1 cellular context compared by ENCODE assay signal in the genomic region with DNA sequence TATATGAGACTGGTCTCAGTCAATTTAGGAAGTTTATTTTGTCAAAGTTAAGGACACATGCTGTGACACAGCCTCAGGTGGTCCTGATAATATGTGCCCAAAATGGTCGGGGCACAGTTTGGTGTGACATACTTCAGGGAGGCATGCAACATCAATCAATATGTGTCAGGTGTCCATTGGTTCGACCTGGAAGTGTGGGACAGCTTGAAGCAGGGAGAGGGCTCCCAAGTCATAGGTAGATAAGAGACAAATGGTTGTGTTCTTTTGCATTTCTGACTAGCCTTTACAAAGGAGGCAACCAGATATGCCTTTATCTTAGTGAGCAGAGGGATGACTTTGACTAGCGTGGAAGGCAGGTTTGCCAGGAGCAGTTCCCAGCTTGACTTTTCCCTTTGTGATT.
A peak's percentile ranks its signal among the peaks of the same experiment; 100 is the strongest.
TF ChIP-seq lines count a peak whose summit lies in the region.

No MANE protein-coding gene starts in this region.

TF ChIP-seq in K562, 482 proteins besides CTCF, POLR2A, EP300 and RAD21 (continues in another document):
- TF ChIP-seq, protein P1, sequence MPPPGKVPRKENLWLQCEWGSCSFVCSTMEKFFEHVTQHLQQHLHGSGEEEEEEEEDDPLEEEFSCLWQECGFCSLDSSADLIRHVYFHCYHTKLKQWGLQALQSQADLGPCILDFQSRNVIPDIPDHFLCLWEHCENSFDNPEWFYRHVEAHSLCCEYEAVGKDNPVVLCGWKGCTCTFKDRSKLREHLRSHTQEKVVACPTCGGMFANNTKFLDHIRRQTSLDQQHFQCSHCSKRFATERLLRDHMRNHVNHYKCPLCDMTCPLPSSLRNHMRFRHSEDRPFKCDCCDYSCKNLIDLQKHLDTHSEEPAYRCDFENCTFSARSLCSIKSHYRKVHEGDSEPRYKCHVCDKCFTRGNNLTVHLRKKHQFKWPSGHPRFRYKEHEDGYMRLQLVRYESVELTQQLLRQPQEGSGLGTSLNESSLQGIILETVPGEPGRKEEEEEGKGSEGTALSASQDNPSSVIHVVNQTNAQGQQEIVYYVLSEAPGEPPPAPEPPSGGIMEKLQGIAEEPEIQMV (tag; conservative IDR thresholded peaks at IDR 0.05; ENCODE audit: low read depth), result no peak
- TF ChIP-seq CREM (IDR thresholded peaks at IDR 0.05; ENCODE audit: low read depth), result 0 out of 2 replicates have a peak, but pooled peaks have one; percentile 24
- TF ChIP-seq KAT7 (CRISPR knock-in tag; IDR thresholded peaks at IDR 0.05; ENCODE audit: borderline replicate concordance), result no peak
- peak; percentile 90 for TF ChIP-seq ARID1B (IDR thresholded peaks at IDR 0.05)
- peak; percentile 54; the same call in 1 of the 2 replicates for TF ChIP-seq NFE2 (IDR thresholded peaks at IDR 0.05; ENCODE audit: low read depth)
- no peak for TF ChIP-seq SMARCB1 (IDR thresholded peaks at IDR 0.05; ENCODE audit: insufficient read length, low read depth)
- TF ChIP-seq, protein P2, sequence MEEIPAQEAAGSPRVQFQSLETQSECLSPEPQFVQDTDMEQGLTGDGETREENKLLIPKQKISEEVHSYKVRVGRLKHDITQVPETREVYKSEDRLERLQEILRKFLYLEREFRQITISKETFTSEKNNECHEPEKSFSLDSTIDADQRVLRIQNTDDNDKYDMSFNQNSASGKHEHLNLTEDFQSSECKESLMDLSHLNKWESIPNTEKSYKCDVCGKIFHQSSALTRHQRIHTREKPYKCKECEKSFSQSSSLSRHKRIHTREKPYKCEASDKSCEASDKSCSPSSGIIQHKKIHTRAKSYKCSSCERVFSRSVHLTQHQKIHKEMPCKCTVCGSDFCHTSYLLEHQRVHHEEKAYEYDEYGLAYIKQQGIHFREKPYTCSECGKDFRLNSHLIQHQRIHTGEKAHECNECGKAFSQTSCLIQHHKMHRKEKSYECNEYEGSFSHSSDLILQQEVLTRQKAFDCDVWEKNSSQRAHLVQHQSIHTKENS (CRISPR knock-in tag; IDR thresholded peaks at IDR 0.05), result no peak
- no peak for TF ChIP-seq ZNF165 (CRISPR knock-in tag; IDR thresholded peaks at IDR 0.05; ENCODE audit: borderline replicate concordance)
- TF ChIP-seq ETV1 (tag; conservative IDR thresholded peaks at IDR 0.05; ENCODE audit: low read depth), result no peak
- TF ChIP-seq, protein P3, sequence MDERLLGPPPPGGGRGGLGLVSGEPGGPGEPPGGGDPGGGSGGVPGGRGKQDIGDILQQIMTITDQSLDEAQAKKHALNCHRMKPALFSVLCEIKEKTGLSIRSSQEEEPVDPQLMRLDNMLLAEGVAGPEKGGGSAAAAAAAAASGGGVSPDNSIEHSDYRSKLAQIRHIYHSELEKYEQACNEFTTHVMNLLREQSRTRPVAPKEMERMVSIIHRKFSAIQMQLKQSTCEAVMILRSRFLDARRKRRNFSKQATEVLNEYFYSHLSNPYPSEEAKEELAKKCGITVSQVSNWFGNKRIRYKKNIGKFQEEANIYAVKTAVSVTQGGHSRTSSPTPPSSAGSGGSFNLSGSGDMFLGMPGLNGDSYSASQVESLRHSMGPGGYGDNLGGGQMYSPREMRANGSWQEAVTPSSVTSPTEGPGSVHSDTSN (CRISPR knock-in tag; IDR thresholded peaks at IDR 0.05; ENCODE audit: low read depth), result no peak
- TF ChIP-seq, protein P3 (tag; conservative IDR thresholded peaks at IDR 0.05; ENCODE audit: low read depth), result peak; percentile 69
- no peak for TF ChIP-seq ZBTB8A (IDR thresholded peaks at IDR 0.05; ENCODE audit: partially characterized antibody)
- no peak for TF ChIP-seq ZNF699 (CRISPR knock-in tag; IDR thresholded peaks at IDR 0.05; ENCODE audit: insufficient replicate concordance)
- TF ChIP-seq PHF8 (IDR thresholded peaks at IDR 0.05; ENCODE audit: borderline replicate concordance, low read length), result no peak
- TF ChIP-seq, protein P4, sequence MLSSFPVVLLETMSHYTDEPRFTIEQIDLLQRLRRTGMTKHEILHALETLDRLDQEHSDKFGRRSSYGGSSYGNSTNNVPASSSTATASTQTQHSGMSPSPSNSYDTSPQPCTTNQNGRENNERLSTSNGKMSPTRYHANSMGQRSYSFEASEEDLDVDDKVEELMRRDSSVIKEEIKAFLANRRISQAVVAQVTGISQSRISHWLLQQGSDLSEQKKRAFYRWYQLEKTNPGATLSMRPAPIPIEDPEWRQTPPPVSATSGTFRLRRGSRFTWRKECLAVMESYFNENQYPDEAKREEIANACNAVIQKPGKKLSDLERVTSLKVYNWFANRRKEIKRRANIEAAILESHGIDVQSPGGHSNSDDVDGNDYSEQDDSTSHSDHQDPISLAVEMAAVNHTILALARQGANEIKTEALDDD (IDR thresholded peaks at IDR 0.05), result peak; percentile 82
- TF ChIP-seq PRPF4 (IDR thresholded peaks at IDR 0.05; ENCODE audit: insufficient read depth, low read depth, low read length, poor library complexity, severe bottlenecking), result no peak
- TF ChIP-seq SMARCA4 (IDR thresholded peaks at IDR 0.05), result peak; percentile 71
- TF ChIP-seq ZNF12 (CRISPR knock-in tag; IDR thresholded peaks at IDR 0.05), result no peak
- TF ChIP-seq, protein P5, sequence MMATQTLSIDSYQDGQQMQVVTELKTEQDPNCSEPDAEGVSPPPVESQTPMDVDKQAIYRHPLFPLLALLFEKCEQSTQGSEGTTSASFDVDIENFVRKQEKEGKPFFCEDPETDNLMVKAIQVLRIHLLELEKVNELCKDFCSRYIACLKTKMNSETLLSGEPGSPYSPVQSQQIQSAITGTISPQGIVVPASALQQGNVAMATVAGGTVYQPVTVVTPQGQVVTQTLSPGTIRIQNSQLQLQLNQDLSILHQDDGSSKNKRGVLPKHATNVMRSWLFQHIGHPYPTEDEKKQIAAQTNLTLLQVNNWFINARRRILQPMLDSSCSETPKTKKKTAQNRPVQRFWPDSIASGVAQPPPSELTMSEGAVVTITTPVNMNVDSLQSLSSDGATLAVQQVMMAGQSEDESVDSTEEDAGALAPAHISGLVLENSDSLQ (IDR thresholded peaks at IDR 0.05), result peak; percentile 92
- peak; percentile 95 for TF ChIP-seq MEIS2 (IDR thresholded peaks at IDR 0.05; ENCODE audit: partially characterized antibody)
- TF ChIP-seq, protein P6, sequence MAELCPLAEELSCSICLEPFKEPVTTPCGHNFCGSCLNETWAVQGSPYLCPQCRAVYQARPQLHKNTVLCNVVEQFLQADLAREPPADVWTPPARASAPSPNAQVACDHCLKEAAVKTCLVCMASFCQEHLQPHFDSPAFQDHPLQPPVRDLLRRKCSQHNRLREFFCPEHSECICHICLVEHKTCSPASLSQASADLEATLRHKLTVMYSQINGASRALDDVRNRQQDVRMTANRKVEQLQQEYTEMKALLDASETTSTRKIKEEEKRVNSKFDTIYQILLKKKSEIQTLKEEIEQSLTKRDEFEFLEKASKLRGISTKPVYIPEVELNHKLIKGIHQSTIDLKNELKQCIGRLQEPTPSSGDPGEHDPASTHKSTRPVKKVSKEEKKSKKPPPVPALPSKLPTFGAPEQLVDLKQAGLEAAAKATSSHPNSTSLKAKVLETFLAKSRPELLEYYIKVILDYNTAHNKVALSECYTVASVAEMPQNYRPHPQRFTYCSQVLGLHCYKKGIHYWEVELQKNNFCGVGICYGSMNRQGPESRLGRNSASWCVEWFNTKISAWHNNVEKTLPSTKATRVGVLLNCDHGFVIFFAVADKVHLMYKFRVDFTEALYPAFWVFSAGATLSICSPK (IDR thresholded peaks at IDR 0.05; ENCODE audit: borderline replicate concordance), result no peak
- no peak for TF ChIP-seq MCM7 (IDR thresholded peaks at IDR 0.05)
- TF ChIP-seq ZNF347 (CRISPR knock-in tag; IDR thresholded peaks at IDR 0.05; ENCODE audit: low read depth), result no peak
- TF ChIP-seq ZNF133 (CRISPR knock-in tag; IDR thresholded peaks at IDR 0.05), result no peak
- no peak for TF ChIP-seq SIX5 (IDR thresholded peaks at IDR 0.05; ENCODE audit: borderline replicate concordance in 1 of 2, insufficient read depth in 1 of 2, low read depth in 1 of 2, low read length in 2 of 2)
- TF ChIP-seq HNRNPH1 (optimal IDR thresholded peaks at IDR 0.05; ENCODE audit: low read depth, low read length), result no peak
- TF ChIP-seq NONO (IDR thresholded peaks at IDR 0.05; ENCODE audit: low read depth in 2 of 2, low read length in 1 of 2), result no peak
- TF ChIP-seq, protein P7, sequence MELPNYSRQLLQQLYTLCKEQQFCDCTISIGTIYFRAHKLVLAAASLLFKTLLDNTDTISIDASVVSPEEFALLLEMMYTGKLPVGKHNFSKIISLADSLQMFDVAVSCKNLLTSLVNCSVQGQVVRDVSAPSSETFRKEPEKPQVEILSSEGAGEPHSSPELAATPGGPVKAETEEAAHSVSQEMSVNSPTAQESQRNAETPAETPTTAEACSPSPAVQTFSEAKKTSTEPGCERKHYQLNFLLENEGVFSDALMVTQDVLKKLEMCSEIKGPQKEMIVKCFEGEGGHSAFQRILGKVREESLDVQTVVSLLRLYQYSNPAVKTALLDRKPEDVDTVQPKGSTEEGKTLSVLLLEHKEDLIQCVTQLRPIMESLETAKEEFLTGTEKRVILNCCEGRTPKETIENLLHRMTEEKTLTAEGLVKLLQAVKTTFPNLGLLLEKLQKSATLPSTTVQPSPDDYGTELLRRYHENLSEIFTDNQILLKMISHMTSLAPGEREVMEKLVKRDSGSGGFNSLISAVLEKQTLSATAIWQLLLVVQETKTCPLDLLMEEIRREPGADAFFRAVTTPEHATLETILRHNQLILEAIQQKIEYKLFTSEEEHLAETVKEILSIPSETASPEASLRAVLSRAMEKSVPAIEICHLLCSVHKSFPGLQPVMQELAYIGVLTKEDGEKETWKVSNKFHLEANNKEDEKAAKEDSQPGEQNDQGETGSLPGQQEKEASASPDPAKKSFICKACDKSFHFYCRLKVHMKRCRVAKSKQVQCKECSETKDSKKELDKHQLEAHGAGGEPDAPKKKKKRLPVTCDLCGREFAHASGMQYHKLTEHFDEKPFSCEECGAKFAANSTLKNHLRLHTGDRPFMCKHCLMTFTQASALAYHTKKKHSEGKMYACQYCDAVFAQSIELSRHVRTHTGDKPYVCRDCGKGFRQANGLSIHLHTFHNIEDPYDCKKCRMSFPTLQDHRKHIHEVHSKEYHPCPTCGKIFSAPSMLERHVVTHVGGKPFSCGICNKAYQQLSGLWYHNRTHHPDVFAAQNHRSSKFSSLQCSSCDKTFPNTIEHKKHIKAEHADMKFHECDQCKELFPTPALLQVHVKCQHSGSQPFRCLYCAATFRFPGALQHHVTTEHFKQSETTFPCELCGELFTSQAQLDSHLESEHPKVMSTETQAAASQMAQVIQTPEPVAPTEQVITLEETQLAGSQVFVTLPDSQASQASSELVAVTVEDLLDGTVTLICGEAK (IDR thresholded peaks at IDR 0.05), result 0 out of 2 replicates have a peak, but pooled peaks have one; percentile 24
- TF ChIP-seq, protein P7 (CRISPR knock-in tag; IDR thresholded peaks at IDR 0.05), result no peak
- no peak for TF ChIP-seq BRCA1 (IDR thresholded peaks at IDR 0.05)
- no peak for TF ChIP-seq BRCA1 (CRISPR knock-in tag; IDR thresholded peaks at IDR 0.05)
- peak; percentile 32; the same call in 1 of the 2 replicates for TF ChIP-seq STAT5A (IDR thresholded peaks at IDR 0.05; ENCODE audit: borderline replicate concordance, low read length)
- TF ChIP-seq ARNT (IDR thresholded peaks at IDR 0.05), result no peak
- TF ChIP-seq ZKSCAN1 (IDR thresholded peaks at IDR 0.05; ENCODE audit: low read depth, low read length), result no peak
- peak; percentile 42 for TF ChIP-seq FOXM1 (IDR thresholded peaks at IDR 0.05; ENCODE audit: low read depth)
- no peak for TF ChIP-seq FOXM1 (CRISPR knock-in tag; IDR thresholded peaks at IDR 0.05; ENCODE audit: low read depth)
- no peak for TF ChIP-seq MAFK (IDR thresholded peaks at IDR 0.05; ENCODE audit: low read length)
- peak in 1 of 2 experiments; percentile 49; a peak in 1 of 4 replicates for TF ChIP-seq TBL1XR1 (IDR thresholded peaks at IDR 0.05; ENCODE audit: low read length in 2 of 2)
- no peak for TF ChIP-seq DNMT1 (IDR thresholded peaks at IDR 0.05)
